In the genomic region with DNA sequence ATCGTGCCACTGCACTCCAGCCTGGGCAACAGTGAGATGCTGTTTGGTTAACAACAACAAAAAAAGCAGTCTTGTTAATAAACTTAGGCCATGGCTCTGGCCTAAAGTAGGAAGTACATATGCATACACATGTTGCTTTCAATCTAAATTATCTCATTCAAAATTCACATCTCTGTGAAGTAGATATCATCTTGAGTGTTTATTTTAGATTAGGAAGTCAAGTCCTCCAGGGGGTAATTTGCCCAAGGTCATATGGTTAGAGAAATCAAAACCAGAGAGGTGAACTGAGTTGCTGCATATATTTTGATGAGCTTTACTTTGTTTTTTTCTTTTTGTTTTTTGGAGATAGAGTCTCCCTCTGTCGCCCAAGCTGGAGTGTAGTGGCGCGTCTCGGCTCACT, we compare ENCODE assay signal across 18 cellular contexts. TPM values are rescaled to one million over a fixed set of nuclear protein-coding genes. Genes with fewer than 3 reads are reported as not detected.
A peak's percentile ranks its signal among the peaks of the same experiment; 100 is the strongest.
DNase-seq lines count a peak whose midpoint lies in the region; ATAC-seq and TF ChIP-seq lines count a peak whose summit lies in the region.
"Had no signal": no experiment of that assay in that cellular context is flagged by ENCODE, and none has a peak within 500 bp of the region (broad histone marks: within the 10 kb centered on the region; RNA-seq: fewer than 3 reads in every experiment).

No MANE protein-coding gene starts in this region.

- H2AK5ac ChIP-seq in H9 (ENCODE audit: insufficient read length, low read length) = no peak overlapping the region

- POLR2A ChIA-PET in PC-9 (lab: Charles Lee; ENCODE audit: unreplicated experiment) = interaction anchor here (0.7 kb wide), 1 partner anchor 116 kb away, joined by 4 read pairs; no protein-coding TSS in a partner anchor

- H3K18ac ChIP-seq in H9 (ENCODE audit: insufficient read length, low read depth, low read length) = no peak overlapping the region

- no peak overlapping the region for H3K14ac ChIP-seq in H9 (ENCODE audit: insufficient read depth, low read length)

- H3K4me3 ChIP-seq in PC-9 (no peak overlapping the region), gastrocnemius medialis (no peak overlapping the region)
- H3K4me3 ChIP-seq: SK-N-MC had no signal

- H3F3A ChIP-seq in PC-9 (ENCODE audit: insufficient read depth, low read depth) = peaks cover 64% of the 10 kb centered on the region

- no peak overlapping the region for H2BK5ac ChIP-seq in H9 (ENCODE audit: insufficient read length, low read length)

- H4K5ac ChIP-seq in H9 (ENCODE audit: insufficient read length, low read depth, low read length) = no peak overlapping the region

- peaks cover 4% of the 10 kb centered on the region for H3K79me1 ChIP-seq in H9 (ENCODE audit: insufficient read depth, low read depth, low read length, poor library complexity, severe bottlenecking)

- H2BK20ac ChIP-seq in H9 (ENCODE audit: low read depth, low read length, poor library complexity, severe bottlenecking) = no peak overlapping the region

- no peak overlapping the region for H2BK12ac ChIP-seq in H9 (ENCODE audit: insufficient read length, low read depth, low read length)

- CTCF ChIA-PET in PC-9 (lab: Charles Lee) = no interaction called here

- H3K9ac ChIP-seq in H9 (ENCODE audit: extremely low read depth, insufficient read length, low read length) = no peak overlapping the region

- H3K79me2 ChIP-seq in H9 (ENCODE audit: insufficient read depth, low read length) = peaks cover 53% of the 10 kb centered on the region
- H3K79me2 ChIP-seq in PC-9 (ENCODE audit: low read depth) = peaks cover 97% of the 10 kb centered on the region

- H3K4me2 ChIP-seq in H9 (ENCODE audit: insufficient read depth, insufficient read length, low read length) (no peak overlapping the region), PC-9 (no peak overlapping the region)

- intact Hi-C loops in PC-9 (cut with micrococcal nuclease; ENCODE audit: unreplicated experiment) = no loop called here
- intact Hi-C loops in gastrocnemius medialis (cut with DNase I; ENCODE audit: low total_unique reads) = no loop called here

- no peaks in the 10 kb centered on the region for H3K9me2 ChIP-seq in PC-9 (ENCODE audit: insufficient read depth)

- ATAC-seq in gastrocnemius medialis (no peak), GM21390 (IDR thresholded peaks at IDR 0.05; ENCODE audit: unreplicated experiment) (no peak), HG03442 (IDR thresholded peaks at IDR 0.05; ENCODE audit: unreplicated experiment) (no peak)

- H3K27ac ChIP-seq in H9 (ENCODE audit: insufficient read length, low read depth, low read length) (no peak overlapping the region), PC-9 (0 out of 2 replicates have a peak overlapping the region, but pooled peaks have one; percentile 43), gastrocnemius medialis (peak overlapping the region; percentile 4 to 90 (median 84))
- H3K27ac ChIP-seq: SK-N-MC had no signal

- no peak overlapping the region for H2BK120ac ChIP-seq in H9 (ENCODE audit: low read depth, low read length, poor library complexity, severe bottlenecking)

- peak overlapping the region; percentile 15 to 74 (median 34); a peak in 2 of 7 replicates for H3K27ac Mint-ChIP-seq in H9

- no peak overlapping the region for H2BK15ac ChIP-seq in H9 (ENCODE audit: low read depth, low read length)

- peaks cover 23 to 31% of the 10 kb centered on the region in 2 experiments for H3K4me1 Mint-ChIP-seq in H9

- no peaks in the 10 kb centered on the region for H3K27me3 Mint-ChIP-seq in H9 (ENCODE audit: low read depth)
- H3K27me3 Mint-ChIP-seq: CD4-positive, alpha-beta memory T cell had no signal

- H3K4ac ChIP-seq in H9 (ENCODE audit: low read depth, low read length) = no peak overlapping the region

- TF ChIP-seq CTCF in H9 (conservative IDR thresholded peaks at IDR 0.05) = no peak
- TF ChIP-seq CTCF in PC-9 (conservative IDR thresholded peaks at IDR 0.05) = no peak
- TF ChIP-seq CTCF in gastrocnemius medialis (IDR thresholded peaks at IDR 0.05 in 4 of 5, conservative IDR thresholded peaks at IDR 0.05 in 1 of 5) = no peak

- H3K36me3 ChIP-seq in PC-9 (ENCODE audit: low read depth) (peaks cover 49% of the 10 kb centered on the region), gastrocnemius medialis (no peaks in the 10 kb centered on the region)

- H4K8ac ChIP-seq in H9 (replicated peaks; ENCODE audit: insufficient read length, low read depth, low read length) = no peak overlapping the region

- peaks cover 6 to 7% (median 7%) of the 10 kb centered on the region in 3 experiments; a peak in 6 of 7 replicates for H3K36me3 Mint-ChIP-seq in H9 (ENCODE audit: insufficient read depth in 1 of 3, low read depth in 3 of 3)

- no peaks in the 10 kb centered on the region for H3K9me3 Mint-ChIP-seq in H9

- H3K27me3 ChIP-seq in H9 (ENCODE audit: insufficient read depth, low read length) (no peaks in the 10 kb centered on the region), PC-9 (ENCODE audit: insufficient read depth, low read depth) (no peaks in the 10 kb centered on the region), gastrocnemius medialis (no peaks in the 10 kb centered on the region)
- H3K27me3 ChIP-seq: BE2C had no signal

- in situ Hi-C loops in gastrocnemius medialis (cut with MboI; ENCODE audit: low sequenced_read_pairs in 4 of 4) = no loop called here

- H2AFZ ChIP-seq in H9 (ENCODE audit: low read length) (no peak overlapping the region), PC-9 (no peak overlapping the region)

- DNase-seq in NCI-H510A treated with DMSO at 0.1 percent for 48 hours (lab: John Stamatoyannopoulos, UW) (peak; percentile 13), NCI-H510A (lab: John Stamatoyannopoulos, UW) (no peak), H9 (no peak), PC-9 (no peak), gastrocnemius medialis (no peak)
- DNase-seq: BE2C; Calu3; CD4-positive, alpha-beta memory T cell; DND-41; Karpas-422; NCI-H1436 treated with DMSO at 0.1 percent for 48 hours; NCI-H2081 treated with DMSO at 0.1 percent for 48 hours; NCI-H2227 treated with DMSO at 0.1 percent for 48 hours; NCI-H526 treated with DMSO at 0.1 percent for 48 hours; Right ventricle myocardium superior had no signal

- TF ChIP-seq POLR2A in gastrocnemius medialis (IDR thresholded peaks at IDR 0.05) = no peak

- H3K9me3 ChIP-seq in H9 (ENCODE audit: control insufficient read depth, low read depth, low read length) (no peaks in the 10 kb centered on the region), PC-9 (ENCODE audit: insufficient read depth, low read depth) (no peaks in the 10 kb centered on the region), gastrocnemius medialis (no peaks in the 10 kb centered on the region)
- H3K9me3 ChIP-seq: BE2C had no signal

- H4K20me1 ChIP-seq in H9 (ENCODE audit: control insufficient read depth, insufficient read depth, insufficient read length) (no peaks in the 10 kb centered on the region), PC-9 (ENCODE audit: insufficient read depth) (peaks cover 88% of the 10 kb centered on the region)

- no peak overlapping the region for H4K91ac ChIP-seq in H9 (ENCODE audit: insufficient read length, low read depth, low read length)

- no CpG with 5 or more reads among the region's 5 CpGs for WGBS in H9 (ENCODE audit: extremely low coverage, insufficient read length, low lambda C conversion rate)

- no peak overlapping the region for H3K4me3 Mint-ChIP-seq in H9
- H3K4me3 Mint-ChIP-seq: CD4-positive, alpha-beta memory T cell had no signal

- no TSS peak for BruUV-seq in PC-9 (replicated peaks; lab: Mats Ljungman, UMichigan)

- no peak overlapping the region for H3K56ac ChIP-seq in H9 (ENCODE audit: insufficient read length, low read depth, low read length)

- H3K4me1 ChIP-seq in H9 (ENCODE audit: insufficient read depth, low read length) (peaks cover 18% of the 10 kb centered on the region), PC-9 (replicated peaks; ENCODE audit: insufficient read depth) (peaks cover 39% of the 10 kb centered on the region), gastrocnemius medialis (peaks cover 61 to 80% of the 10 kb centered on the region in 2 donors)

- no peak overlapping the region for H3K23ac ChIP-seq in H9 (ENCODE audit: insufficient read length, low read depth, low read length)

- no peaks in the 10 kb centered on the region for H3K23me2 ChIP-seq in H9 (ENCODE audit: insufficient read length, low read depth, low read length, poor library complexity, severe bottlenecking)

- no peak overlapping the region for H3T11ph ChIP-seq in H9 (ENCODE audit: low read length)

RNA-seq across cellular contexts. Expression of a gene that starts 52.8 kb away (rescaled TPM):
- total RNA-seq in H9 (2021) (75.9 and 77.0 TPM in 2 replicates), PC-9 (2021) (61.7 and 63.1 TPM in 2 replicates), gastrocnemius medialis (10 to 100 TPM; 27.6 to 75.2 (median 56.4) TPM)
